1 cellular context compared by ENCODE assay signal in the genomic region with DNA sequence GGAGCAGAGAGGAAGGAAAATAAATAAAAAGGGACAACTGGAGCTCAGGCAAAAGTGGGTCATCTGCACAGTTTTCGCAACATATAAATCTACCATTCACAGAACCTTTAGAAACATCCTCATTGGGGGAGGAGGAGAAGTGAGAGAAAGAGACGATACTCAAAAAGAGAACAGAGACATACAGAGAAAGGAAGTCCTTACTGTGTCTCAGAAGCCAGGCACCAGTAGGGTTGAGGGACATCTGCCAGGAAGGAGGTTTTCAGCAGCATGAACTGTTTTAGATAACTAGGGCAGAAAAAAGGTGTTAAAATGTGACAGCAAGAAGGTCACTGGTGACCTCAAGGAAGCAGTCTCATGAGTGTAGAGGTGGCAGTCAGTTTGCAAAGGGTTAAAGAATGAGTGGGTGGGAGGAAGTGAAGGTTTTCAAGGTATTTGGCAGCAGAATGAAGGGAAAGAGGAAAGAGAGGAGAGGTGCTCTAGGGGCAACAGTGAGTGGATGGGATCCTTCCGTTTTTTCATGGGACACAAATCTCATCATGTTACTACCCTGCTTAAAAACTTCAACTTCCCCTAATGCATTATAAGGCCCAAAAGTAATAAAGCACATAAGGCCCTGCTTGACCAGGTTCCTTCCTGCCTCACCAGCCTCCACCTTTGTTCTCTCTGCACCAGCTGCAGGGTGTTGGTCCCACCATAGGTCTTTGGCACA.
TF ChIP-seq lines count a peak whose summit lies in the region.

No MANE protein-coding gene starts in this region.

TF ChIP-seq in GM12878, 131 proteins besides CTCF, POLR2A, EP300 and RAD21 (continued from another document):
- TF ChIP-seq, protein P1, sequence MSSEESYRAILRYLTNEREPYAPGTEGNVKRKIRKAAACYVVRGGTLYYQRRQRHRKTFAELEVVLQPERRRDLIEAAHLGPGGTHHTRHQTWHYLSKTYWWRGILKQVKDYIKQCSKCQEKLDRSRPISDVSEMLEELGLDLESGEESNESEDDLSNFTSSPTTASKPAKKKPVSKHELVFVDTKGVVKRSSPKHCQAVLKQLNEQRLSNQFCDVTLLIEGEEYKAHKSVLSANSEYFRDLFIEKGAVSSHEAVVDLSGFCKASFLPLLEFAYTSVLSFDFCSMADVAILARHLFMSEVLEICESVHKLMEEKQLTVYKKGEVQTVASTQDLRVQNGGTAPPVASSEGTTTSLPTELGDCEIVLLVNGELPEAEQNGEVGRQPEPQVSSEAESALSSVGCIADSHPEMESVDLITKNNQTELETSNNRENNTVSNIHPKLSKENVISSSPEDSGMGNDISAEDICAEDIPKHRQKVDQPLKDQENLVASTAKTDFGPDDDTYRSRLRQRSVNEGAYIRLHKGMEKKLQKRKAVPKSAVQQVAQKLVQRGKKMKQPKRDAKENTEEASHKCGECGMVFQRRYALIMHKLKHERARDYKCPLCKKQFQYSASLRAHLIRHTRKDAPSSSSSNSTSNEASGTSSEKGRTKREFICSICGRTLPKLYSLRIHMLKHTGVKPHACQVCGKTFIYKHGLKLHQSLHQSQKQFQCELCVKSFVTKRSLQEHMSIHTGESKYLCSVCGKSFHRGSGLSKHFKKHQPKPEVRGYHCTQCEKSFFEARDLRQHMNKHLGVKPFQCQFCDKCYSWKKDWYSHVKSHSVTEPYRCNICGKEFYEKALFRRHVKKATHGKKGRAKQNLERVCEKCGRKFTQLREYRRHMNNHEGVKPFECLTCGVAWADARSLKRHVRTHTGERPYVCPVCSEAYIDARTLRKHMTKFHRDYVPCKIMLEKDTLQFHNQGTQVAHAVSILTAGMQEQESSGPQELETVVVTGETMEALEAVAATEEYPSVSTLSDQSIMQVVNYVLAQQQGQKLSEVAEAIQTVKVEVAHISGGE (CRISPR knock-in tag; IDR thresholded peaks at IDR 0.05), result no peak
- peak; percentile 59; the same call in 1 of the 2 replicates for TF ChIP-seq BMI1 (IDR thresholded peaks at IDR 0.05; ENCODE audit: borderline replicate concordance)
- TF ChIP-seq ATF7 (IDR thresholded peaks at IDR 0.05; ENCODE audit: low read depth), result peak; percentile 78
- 0 out of 2 replicates have a peak, but pooled peaks have one; percentile 9 for TF ChIP-seq ZNF384 (IDR thresholded peaks at IDR 0.05; ENCODE audit: borderline replicate concordance, low read depth, low read length)
- TF ChIP-seq IRF4 (IDR thresholded peaks at IDR 0.05; ENCODE audit: low read depth, low read length), result peak; percentile 65; the same call in 1 of the 2 replicates
- no peak for TF ChIP-seq SMAD1 (IDR thresholded peaks at IDR 0.05; ENCODE audit: low read depth, partially characterized antibody)
- TF ChIP-seq ZBED1 (IDR thresholded peaks at IDR 0.05; ENCODE audit: borderline replicate concordance), result no peak
- TF ChIP-seq SP1 (IDR thresholded peaks at IDR 0.05; ENCODE audit: low read depth, low read length), result no peak
- TF ChIP-seq, protein P2, sequence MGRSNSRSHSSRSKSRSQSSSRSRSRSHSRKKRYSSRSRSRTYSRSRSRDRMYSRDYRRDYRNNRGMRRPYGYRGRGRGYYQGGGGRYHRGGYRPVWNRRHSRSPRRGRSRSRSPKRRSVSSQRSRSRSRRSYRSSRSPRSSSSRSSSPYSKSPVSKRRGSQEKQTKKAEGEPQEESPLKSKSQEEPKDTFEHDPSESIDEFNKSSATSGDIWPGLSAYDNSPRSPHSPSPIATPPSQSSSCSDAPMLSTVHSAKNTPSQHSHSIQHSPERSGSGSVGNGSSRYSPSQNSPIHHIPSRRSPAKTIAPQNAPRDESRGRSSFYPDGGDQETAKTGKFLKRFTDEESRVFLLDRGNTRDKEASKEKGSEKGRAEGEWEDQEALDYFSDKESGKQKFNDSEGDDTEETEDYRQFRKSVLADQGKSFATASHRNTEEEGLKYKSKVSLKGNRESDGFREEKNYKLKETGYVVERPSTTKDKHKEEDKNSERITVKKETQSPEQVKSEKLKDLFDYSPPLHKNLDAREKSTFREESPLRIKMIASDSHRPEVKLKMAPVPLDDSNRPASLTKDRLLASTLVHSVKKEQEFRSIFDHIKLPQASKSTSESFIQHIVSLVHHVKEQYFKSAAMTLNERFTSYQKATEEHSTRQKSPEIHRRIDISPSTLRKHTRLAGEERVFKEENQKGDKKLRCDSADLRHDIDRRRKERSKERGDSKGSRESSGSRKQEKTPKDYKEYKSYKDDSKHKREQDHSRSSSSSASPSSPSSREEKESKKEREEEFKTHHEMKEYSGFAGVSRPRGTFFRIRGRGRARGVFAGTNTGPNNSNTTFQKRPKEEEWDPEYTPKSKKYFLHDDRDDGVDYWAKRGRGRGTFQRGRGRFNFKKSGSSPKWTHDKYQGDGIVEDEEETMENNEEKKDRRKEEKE (IDR thresholded peaks at IDR 0.05), result no peak
- TF ChIP-seq MEF2A (IDR thresholded peaks at IDR 0.05; ENCODE audit: insufficient read depth, low read depth, low read length), result 0 out of 2 replicates have a peak, but pooled peaks have one; percentile 37
- TF ChIP-seq MEF2B (IDR thresholded peaks at IDR 0.05; ENCODE audit: partially characterized antibody, poor library complexity, severe bottlenecking), result peak; percentile 39
- no peak for TF ChIP-seq RFX5 (IDR thresholded peaks at IDR 0.05; ENCODE audit: low read depth, low read length)
- TF ChIP-seq, protein P3, sequence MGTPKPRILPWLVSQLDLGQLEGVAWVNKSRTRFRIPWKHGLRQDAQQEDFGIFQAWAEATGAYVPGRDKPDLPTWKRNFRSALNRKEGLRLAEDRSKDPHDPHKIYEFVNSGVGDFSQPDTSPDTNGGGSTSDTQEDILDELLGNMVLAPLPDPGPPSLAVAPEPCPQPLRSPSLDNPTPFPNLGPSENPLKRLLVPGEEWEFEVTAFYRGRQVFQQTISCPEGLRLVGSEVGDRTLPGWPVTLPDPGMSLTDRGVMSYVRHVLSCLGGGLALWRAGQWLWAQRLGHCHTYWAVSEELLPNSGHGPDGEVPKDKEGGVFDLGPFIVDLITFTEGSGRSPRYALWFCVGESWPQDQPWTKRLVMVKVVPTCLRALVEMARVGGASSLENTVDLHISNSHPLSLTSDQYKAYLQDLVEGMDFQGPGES (IDR thresholded peaks at IDR 0.05), result no peak
- TF ChIP-seq, protein P4, sequence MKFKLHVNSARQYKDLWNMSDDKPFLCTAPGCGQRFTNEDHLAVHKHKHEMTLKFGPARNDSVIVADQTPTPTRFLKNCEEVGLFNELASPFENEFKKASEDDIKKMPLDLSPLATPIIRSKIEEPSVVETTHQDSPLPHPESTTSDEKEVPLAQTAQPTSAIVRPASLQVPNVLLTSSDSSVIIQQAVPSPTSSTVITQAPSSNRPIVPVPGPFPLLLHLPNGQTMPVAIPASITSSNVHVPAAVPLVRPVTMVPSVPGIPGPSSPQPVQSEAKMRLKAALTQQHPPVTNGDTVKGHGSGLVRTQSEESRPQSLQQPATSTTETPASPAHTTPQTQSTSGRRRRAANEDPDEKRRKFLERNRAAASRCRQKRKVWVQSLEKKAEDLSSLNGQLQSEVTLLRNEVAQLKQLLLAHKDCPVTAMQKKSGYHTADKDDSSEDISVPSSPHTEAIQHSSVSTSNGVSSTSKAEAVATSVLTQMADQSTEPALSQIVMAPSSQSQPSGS (IDR thresholded peaks at IDR 0.05; ENCODE audit: low read length), result peak; percentile 67
- TF ChIP-seq SPI1 (IDR thresholded peaks at IDR 0.05; ENCODE audit: borderline replicate concordance, insufficient read depth, low read depth, low read length), result peak; percentile 79
- TF ChIP-seq TBL1XR1 (IDR thresholded peaks at IDR 0.05; ENCODE audit: low read depth, low read length), result no peak
- TF ChIP-seq EED (IDR thresholded peaks at IDR 0.05; ENCODE audit: low read depth), result peak; percentile 56; the same call in 1 of the 2 replicates
- TF ChIP-seq GATAD2B (conservative IDR thresholded peaks at IDR 0.05; ENCODE audit: low read depth), result peak; percentile 68; the same call in 1 of the 2 replicates
- TF ChIP-seq DPF2 (IDR thresholded peaks at IDR 0.05), result peak; percentile 77
- no peak for TF ChIP-seq BRCA1 (IDR thresholded peaks at IDR 0.05; ENCODE audit: low read depth, low read length)
